1 cellular context compared by ENCODE assay signal in the genomic region with DNA sequence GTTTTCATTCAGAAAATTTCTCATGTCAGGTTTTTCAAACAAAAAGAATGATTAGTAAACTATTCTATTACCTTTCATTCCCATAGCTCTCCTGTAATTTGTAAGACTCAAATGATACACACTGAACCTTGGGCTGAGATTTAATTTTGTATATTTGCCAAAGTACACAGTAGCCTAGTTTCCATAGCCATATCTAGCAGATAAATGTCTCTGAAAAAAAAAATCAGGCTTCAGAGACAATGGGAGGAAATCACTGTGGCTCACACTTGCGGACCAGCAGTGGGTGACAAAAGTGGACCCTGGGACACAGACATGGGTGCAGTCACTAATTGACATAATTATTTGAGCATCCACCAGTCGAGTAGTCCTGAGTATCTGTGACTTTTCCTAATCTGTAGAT.
TF ChIP-seq lines count a peak whose summit lies in the region.

No MANE protein-coding gene starts in this region.

TF ChIP-seq in SK-N-SH treated with all-trans-retinoic acid at 6 μM for 48 hours, 23 proteins besides CTCF, POLR2A, EP300 and RAD21 (continued from another document):
- TF ChIP-seq, protein P1, sequence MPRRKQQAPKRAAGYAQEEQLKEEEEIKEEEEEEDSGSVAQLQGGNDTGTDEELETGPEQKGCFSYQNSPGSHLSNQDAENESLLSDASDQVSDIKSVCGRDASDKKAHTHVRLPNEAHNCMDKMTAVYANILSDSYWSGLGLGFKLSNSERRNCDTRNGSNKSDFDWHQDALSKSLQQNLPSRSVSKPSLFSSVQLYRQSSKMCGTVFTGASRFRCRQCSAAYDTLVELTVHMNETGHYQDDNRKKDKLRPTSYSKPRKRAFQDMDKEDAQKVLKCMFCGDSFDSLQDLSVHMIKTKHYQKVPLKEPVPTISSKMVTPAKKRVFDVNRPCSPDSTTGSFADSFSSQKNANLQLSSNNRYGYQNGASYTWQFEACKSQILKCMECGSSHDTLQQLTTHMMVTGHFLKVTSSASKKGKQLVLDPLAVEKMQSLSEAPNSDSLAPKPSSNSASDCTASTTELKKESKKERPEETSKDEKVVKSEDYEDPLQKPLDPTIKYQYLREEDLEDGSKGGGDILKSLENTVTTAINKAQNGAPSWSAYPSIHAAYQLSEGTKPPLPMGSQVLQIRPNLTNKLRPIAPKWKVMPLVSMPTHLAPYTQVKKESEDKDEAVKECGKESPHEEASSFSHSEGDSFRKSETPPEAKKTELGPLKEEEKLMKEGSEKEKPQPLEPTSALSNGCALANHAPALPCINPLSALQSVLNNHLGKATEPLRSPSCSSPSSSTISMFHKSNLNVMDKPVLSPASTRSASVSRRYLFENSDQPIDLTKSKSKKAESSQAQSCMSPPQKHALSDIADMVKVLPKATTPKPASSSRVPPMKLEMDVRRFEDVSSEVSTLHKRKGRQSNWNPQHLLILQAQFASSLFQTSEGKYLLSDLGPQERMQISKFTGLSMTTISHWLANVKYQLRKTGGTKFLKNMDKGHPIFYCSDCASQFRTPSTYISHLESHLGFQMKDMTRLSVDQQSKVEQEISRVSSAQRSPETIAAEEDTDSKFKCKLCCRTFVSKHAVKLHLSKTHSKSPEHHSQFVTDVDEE (CRISPR knock-in tag; IDR thresholded peaks at IDR 0.05), result no peak
- no peak for TF ChIP-seq ZNF565 (CRISPR knock-in tag; conservative IDR thresholded peaks at IDR 0.05; ENCODE audit: low read depth)
- no peak for TF ChIP-seq ZFP30 (CRISPR knock-in tag; IDR thresholded peaks at IDR 0.05)
- no peak for TF ChIP-seq ZC3H10 (CRISPR knock-in tag; IDR thresholded peaks at IDR 0.05)
- no peak for TF ChIP-seq ZFP3 (CRISPR knock-in tag; IDR thresholded peaks at IDR 0.05)
- no peak for TF ChIP-seq OSR1 (CRISPR knock-in tag; IDR thresholded peaks at IDR 0.05)
- no peak for TF ChIP-seq RARB (CRISPR knock-in tag; IDR thresholded peaks at IDR 0.05)
- TF ChIP-seq ISL1 (CRISPR knock-in tag; IDR thresholded peaks at IDR 0.05), result no peak
- TF ChIP-seq, protein P2, sequence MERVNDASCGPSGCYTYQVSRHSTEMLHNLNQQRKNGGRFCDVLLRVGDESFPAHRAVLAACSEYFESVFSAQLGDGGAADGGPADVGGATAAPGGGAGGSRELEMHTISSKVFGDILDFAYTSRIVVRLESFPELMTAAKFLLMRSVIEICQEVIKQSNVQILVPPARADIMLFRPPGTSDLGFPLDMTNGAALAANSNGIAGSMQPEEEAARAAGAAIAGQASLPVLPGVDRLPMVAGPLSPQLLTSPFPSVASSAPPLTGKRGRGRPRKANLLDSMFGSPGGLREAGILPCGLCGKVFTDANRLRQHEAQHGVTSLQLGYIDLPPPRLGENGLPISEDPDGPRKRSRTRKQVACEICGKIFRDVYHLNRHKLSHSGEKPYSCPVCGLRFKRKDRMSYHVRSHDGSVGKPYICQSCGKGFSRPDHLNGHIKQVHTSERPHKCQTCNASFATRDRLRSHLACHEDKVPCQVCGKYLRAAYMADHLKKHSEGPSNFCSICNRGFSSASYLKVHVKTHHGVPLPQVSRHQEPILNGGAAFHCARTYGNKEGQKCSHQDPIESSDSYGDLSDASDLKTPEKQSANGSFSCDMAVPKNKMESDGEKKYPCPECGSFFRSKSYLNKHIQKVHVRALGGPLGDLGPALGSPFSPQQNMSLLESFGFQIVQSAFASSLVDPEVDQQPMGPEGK (CRISPR knock-in tag; IDR thresholded peaks at IDR 0.05; ENCODE audit: borderline replicate concordance), result no peak
- TF ChIP-seq, protein P3, sequence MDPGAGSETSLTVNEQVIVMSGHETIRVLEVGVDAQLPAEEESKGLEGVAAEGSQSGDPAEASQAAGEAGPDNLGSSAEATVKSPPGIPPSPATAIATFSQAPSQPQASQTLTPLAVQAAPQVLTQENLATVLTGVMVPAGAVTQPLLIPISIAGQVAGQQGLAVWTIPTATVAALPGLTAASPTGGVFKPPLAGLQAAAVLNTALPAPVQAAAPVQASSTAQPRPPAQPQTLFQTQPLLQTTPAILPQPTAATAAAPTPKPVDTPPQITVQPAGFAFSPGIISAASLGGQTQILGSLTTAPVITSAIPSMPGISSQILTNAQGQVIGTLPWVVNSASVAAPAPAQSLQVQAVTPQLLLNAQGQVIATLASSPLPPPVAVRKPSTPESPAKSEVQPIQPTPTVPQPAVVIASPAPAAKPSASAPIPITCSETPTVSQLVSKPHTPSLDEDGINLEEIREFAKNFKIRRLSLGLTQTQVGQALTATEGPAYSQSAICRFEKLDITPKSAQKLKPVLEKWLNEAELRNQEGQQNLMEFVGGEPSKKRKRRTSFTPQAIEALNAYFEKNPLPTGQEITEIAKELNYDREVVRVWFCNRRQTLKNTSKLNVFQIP (CRISPR knock-in tag; IDR thresholded peaks at IDR 0.05; ENCODE audit: borderline replicate concordance, low read depth), result no peak
- TF ChIP-seq, protein P4, sequence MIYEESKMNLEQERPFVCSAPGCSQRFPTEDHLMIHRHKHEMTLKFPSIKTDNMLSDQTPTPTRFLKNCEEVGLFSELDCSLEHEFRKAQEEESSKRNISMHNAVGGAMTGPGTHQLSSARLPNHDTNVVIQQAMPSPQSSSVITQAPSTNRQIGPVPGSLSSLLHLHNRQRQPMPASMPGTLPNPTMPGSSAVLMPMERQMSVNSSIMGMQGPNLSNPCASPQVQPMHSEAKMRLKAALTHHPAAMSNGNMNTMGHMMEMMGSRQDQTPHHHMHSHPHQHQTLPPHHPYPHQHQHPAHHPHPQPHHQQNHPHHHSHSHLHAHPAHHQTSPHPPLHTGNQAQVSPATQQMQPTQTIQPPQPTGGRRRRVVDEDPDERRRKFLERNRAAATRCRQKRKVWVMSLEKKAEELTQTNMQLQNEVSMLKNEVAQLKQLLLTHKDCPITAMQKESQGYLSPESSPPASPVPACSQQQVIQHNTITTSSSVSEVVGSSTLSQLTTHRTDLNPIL (CRISPR knock-in tag; IDR thresholded peaks at IDR 0.05; ENCODE audit: low read depth), result no peak
- TF ChIP-seq TCF4 (CRISPR knock-in tag; IDR thresholded peaks at IDR 0.05; ENCODE audit: borderline replicate concordance), result no peak
- no peak for TF ChIP-seq ARNTL (CRISPR knock-in tag; IDR thresholded peaks at IDR 0.05; ENCODE audit: borderline replicate concordance, low read depth)
- no peak for TF ChIP-seq PPARA (CRISPR knock-in tag; IDR thresholded peaks at IDR 0.05; ENCODE audit: borderline replicate concordance)
- TF ChIP-seq BACH2 (CRISPR knock-in tag; IDR thresholded peaks at IDR 0.05; ENCODE audit: borderline replicate concordance), result no peak
- no peak for TF ChIP-seq GLIS3 (CRISPR knock-in tag; IDR thresholded peaks at IDR 0.05)
- TF ChIP-seq ESRRG (CRISPR knock-in tag; IDR thresholded peaks at IDR 0.05), result no peak
